ENCODE assay signal across 1 cellular context in genomic region chr11:45031912-45032519, GRCh38.
TF ChIP-seq lines count a peak whose summit lies in the region.

No MANE protein-coding gene starts in this region.

TF ChIP-seq in GM23338, 12 proteins besides CTCF, POLR2A, EP300 and RAD21 (continued from another document):
- no peak for TF ChIP-seq ZNF462 (CRISPR knock-in tag; IDR thresholded peaks at IDR 0.05)
TF ChIP-seq in GM23338: peak in this region for 0.
